Comparison of ENCODE assay signal across 13 cellular contexts in genomic region chr20:63688234-63689045, GRCh38. TPM values are rescaled to one million over a fixed set of nuclear protein-coding genes. Genes with fewer than 3 reads are reported as not detected.
DNase-seq lines count a peak whose midpoint lies in the region; ATAC-seq, FAIRE-seq and TF ChIP-seq lines count a peak whose summit lies in the region.
"Had no signal": no experiment of that assay in that cellular context is flagged by ENCODE, and none has a peak within 500 bp of the region (broad histone marks: within the 10 kb centered on the region; RNA-seq: fewer than 3 reads in every experiment).

No MANE protein-coding gene starts in this region.

- TF ChIP-seq POLR2A in A549 (IDR thresholded peaks at IDR 0.05; ENCODE audit: low read length): no peak; the same call in 1 of the 2 replicates

- FAIRE-seq in A549 (lab: Jason Lieb, UNC): no peak

- POLR2A ChIA-PET in A549 (lab: Yijun Ruan, JAX): interaction anchor here (0.6 to 0.9 kb wide), 2 partner anchors 10 to 150 kb away, joined by 3 to 5 read pairs; no protein-coding TSS in a partner anchor

- H3K36me3 ChIP-seq in ascending aorta (peaks cover 0 to 6% of the 10 kb centered on the region in 2 donors), lung (ENCODE audit: control insufficient read depth in 2 of 2, insufficient read depth in 2 of 2, low read length in 2 of 2) (peaks cover 0 to 4% of the 10 kb centered on the region in 2 donors)

- TF ChIP-seq RAD21 in A549 (conservative IDR thresholded peaks at IDR 0.05 in 1 of 2, IDR thresholded peaks at IDR 0.05 in 1 of 2): no peak

- peaks cover 36% of the 10 kb centered on the region for H3K4me1 ChIP-seq in A549
- peaks cover 0 to 12% of the 10 kb centered on the region in 2 donors for H3K4me1 ChIP-seq in ascending aorta
- H3K4me1 ChIP-seq in lung (ENCODE audit: control insufficient read depth in 2 of 2, insufficient read depth in 2 of 2, low read length in 2 of 2): peaks cover 0 to 46% of the 10 kb centered on the region in 2 donors
- H3K4me1 ChIP-seq: SJSA1 had no signal

- H3K4me1 Mint-ChIP-seq in activated CD8-positive, alpha-beta memory T cell treated with anti-CD3 and anti-CD28 coated beads, Interleukin-2, amount 10 ng/mL, durations not matched to agents 7 days and 5 days: peaks cover 3% of the 10 kb centered on the region

- ATAC-seq in A549 (no peak), lung (ENCODE audit: insufficient read depth, low FRiP score) (no peak), HG03039 (IDR thresholded peaks at IDR 0.05; ENCODE audit: unreplicated experiment) (no peak)
- no peak for ATAC-seq in activated CD8-positive, alpha-beta memory T cell treated with anti-CD3 and anti-CD28 coated beads, Interleukin-2, amount 10 ng/mL, durations not matched to agents 7 days and 5 days

- H3K27ac Mint-ChIP-seq in activated CD8-positive, alpha-beta memory T cell treated with anti-CD3 and anti-CD28 coated beads, Interleukin-2, amount 10 ng/mL, durations not matched to agents 7 days and 5 days: no peak overlapping the region
- H3K27ac Mint-ChIP-seq: activated T-cell treated with anti-CD3 and anti-CD28 coated beads, Interleukin-2, amount 50 U/mL, for 24 hours had no signal

- TF ChIP-seq CTCF in A549 (IDR thresholded peaks at IDR 0.05): no peak
- no peak for TF ChIP-seq CTCF in ascending aorta (IDR thresholded peaks at IDR 0.05)
- no peak for TF ChIP-seq CTCF in lung (IDR thresholded peaks at IDR 0.05; ENCODE audit: control extremely low read depth, extremely low read depth)

- no peak overlapping the region for H3K4me2 ChIP-seq in A549
- H3K4me2 ChIP-seq: hepatocyte had no signal

- H3K4me3 Mint-ChIP-seq in activated CD8-positive, alpha-beta memory T cell treated with anti-CD3 and anti-CD28 coated beads, Interleukin-2, amount 10 ng/mL, durations not matched to agents 7 days and 5 days: no peak overlapping the region
- H3K4me3 Mint-ChIP-seq: activated T-cell treated with anti-CD3 and anti-CD28 coated beads, Interleukin-2, amount 50 U/mL, for 24 hours had no signal

- WGBS in A549 (ENCODE audit: missing lambda C conversion rate): 93% methylated on average over 20 of the region's 31 CpGs
- WGBS in lung, 2 donors: 65 to 85% methylated on average over 31 of the region's 31 CpGs

- H3K27ac ChIP-seq in A549: peak overlapping the region in 1 of 2 experiments; percentile 83; a peak in 2 of 6 replicates
- peak overlapping the region; percentile 66 to 87 for H3K27ac ChIP-seq in ascending aorta
- peak overlapping the region; percentile 84 to 95 for H3K27ac ChIP-seq in lung (ENCODE audit: low read depth in 1 of 2, low read length in 1 of 2)
- H3K27ac ChIP-seq: hepatocyte, SJSA1 had no signal

- no peak for DNase-seq in A549 (ENCODE audit: low read depth in 1 of 2, low spot score in 1 of 2)
- no peak for DNase-seq in ascending aorta (ENCODE audit: low spot score in 2 of 2)
- DNase-seq in lung (ENCODE audit: low spot score): no peak
- no peak for DNase-seq in NCI-H2196 (lab: John Stamatoyannopoulos, UW; ENCODE audit: unreplicated experiment)
- DNase-seq in activated CD8-positive, alpha-beta memory T cell treated with anti-CD3 and anti-CD28 coated beads, Interleukin-2, amount 10 ng/mL, durations not matched to agents 7 days and 5 days: no peak
- DNase-seq: activated T-cell treated with anti-CD3 and anti-CD28 coated beads, Interleukin-2, amount 50 U/mL, for 24 hours; DMS 273 treated with DMSO at 0.1 percent for 48 hours; NCI-H1436; NCI-H69 had no signal

- no peaks in the 10 kb centered on the region for H3K9me3 Mint-ChIP-seq in activated CD8-positive, alpha-beta memory T cell treated with anti-CD3 and anti-CD28 coated beads, Interleukin-2, amount 10 ng/mL, durations not matched to agents 7 days and 5 days (ENCODE audit: low read depth)
- H3K9me3 Mint-ChIP-seq: activated T-cell treated with anti-CD3 and anti-CD28 coated beads, Interleukin-2, amount 50 U/mL, for 24 hours had no signal

- peaks cover 3% of the 10 kb centered on the region for H3K36me3 Mint-ChIP-seq in activated CD8-positive, alpha-beta memory T cell treated with anti-CD3 and anti-CD28 coated beads, Interleukin-2, amount 10 ng/mL, durations not matched to agents 7 days and 5 days

- H3K9me3 ChIP-seq in A549 (no peaks in the 10 kb centered on the region), ascending aorta (no peaks in the 10 kb centered on the region), lung (ENCODE audit: control insufficient read depth in 2 of 2, insufficient read depth in 1 of 2, low read length in 1 of 2) (no peaks in the 10 kb centered on the region)
- H3K9me3 ChIP-seq: SJSA1 had no signal

- CTCF ChIA-PET in A549 (lab: Yijun Ruan, JAX): interaction anchor here (0.6 to 2.8 kb wide), 5 partner anchors 8 to 175 kb away, joined by 3 to 8 read pairs (median 6); partner anchors contain the start of genes PTK6 and RTEL1
- CTCF ChIA-PET in activated CD8-positive, alpha-beta memory T cell treated with anti-CD3 and anti-CD28 coated beads, Interleukin-2, amount 10 ng/mL, durations not matched to agents 7 days and 5 days (lab: Charles Lee): no interaction called here

- H3K27me3 ChIP-seq in ascending aorta (no peaks in the 10 kb centered on the region), lung (ENCODE audit: control insufficient read depth, insufficient read depth) (no peaks in the 10 kb centered on the region)
- H3K27me3 ChIP-seq: hepatocyte, SJSA1 had no signal

- no peak overlapping the region for H3K4me3 ChIP-seq in A549
- H3K4me3 ChIP-seq in ascending aorta: no peak overlapping the region
- H3K4me3 ChIP-seq in lung: no peak overlapping the region
- H3K4me3 ChIP-seq: hepatocyte, SJSA1 had no signal

- no peak for TF ChIP-seq EP300 in A549 (IDR thresholded peaks at IDR 0.05)

- H3K27me3 Mint-ChIP-seq in activated CD8-positive, alpha-beta memory T cell treated with anti-CD3 and anti-CD28 coated beads, Interleukin-2, amount 10 ng/mL, durations not matched to agents 7 days and 5 days: no peaks in the 10 kb centered on the region
- H3K27me3 Mint-ChIP-seq: activated T-cell treated with anti-CD3 and anti-CD28 coated beads, Interleukin-2, amount 50 U/mL, for 24 hours had no signal

- intact Hi-C loops in ascending aorta (cut with DNase I): no loop called here

RNA-seq across cellular contexts. Expression of gene TNFRSF6B, which starts 8.0 kb away (rescaled TPM):
- 0.20 and 0.22 TPM in 2 replicates for polyA plus RNA-seq in A549 (2011; rRNA removed)
- 2.3 and 4.3 TPM in 2 replicates for polyA plus RNA-seq in A549 (2012; cell fraction: cytosol; rRNA removed)
- 16.7 and 55.0 TPM in 2 replicates for polyA plus RNA-seq in A549 (2012; cell fraction: nucleus; rRNA removed)
- 0.63 to 0.69 TPM (median 0.66 TPM) in 3 replicates for polyA plus RNA-seq in A549 (2017; fragmentation: RNase III; extraction: RNeasy Plus Mini Kit Qiagen cat#74134 plus additional on column Dnase treatment)
- polyA minus RNA-seq in A549 (2011; rRNA and poly(A)+ RNA removed): not detected in 2 replicates
- 119 TPM for total RNA-seq in ascending aorta
- total RNA-seq in lung: 10 to 100 TPM in 1 of 2 donors, 1 to 10 TPM in 1; 1.6 to 19.8 TPM
- 100 to 1,000 TPM in 1 of 2 donors, 10 to 100 TPM in 1; 45.5 to 195 TPM for polyA plus RNA-seq in lung
- not detected for total RNA-seq in activated CD8-positive, alpha-beta memory T cell treated with anti-CD3 and anti-CD28 coated beads, Interleukin-2, amount 10 ng/mL, durations not matched to agents 7 days and 5 days
- total RNA-seq: mononuclear cell had no signal

RNA-seq across cellular contexts. Expression of gene ARFRP1, which starts 19.3 kb away (rescaled TPM):
- polyA plus RNA-seq in A549 (2011; rRNA removed): 14.1 and 25.1 TPM in 2 replicates
- polyA plus RNA-seq in A549 (2012; cell fraction: cytosol; rRNA removed): 50.5 and 52.7 TPM in 2 replicates
- polyA plus RNA-seq in A549 (2012; cell fraction: nucleus; rRNA removed): 81.2 and 97.2 TPM in 2 replicates
- 29.7 to 33.2 TPM (median 31.1 TPM) in 3 replicates for polyA plus RNA-seq in A549 (2017; fragmentation: RNase III; extraction: RNeasy Plus Mini Kit Qiagen cat#74134 plus additional on column Dnase treatment)
- 14.8 TPM in 2 replicates for polyA minus RNA-seq in A549 (2011; rRNA and poly(A)+ RNA removed)
- total RNA-seq in ascending aorta: 50.8 TPM
- total RNA-seq in lung: 10 to 100 TPM; 29.8 to 56.0 TPM
- 10 to 100 TPM; 43.9 to 50.8 TPM for polyA plus RNA-seq in lung
- 10 to 100 TPM; 62.6 to 62.7 TPM for total RNA-seq in activated CD8-positive, alpha-beta memory T cell treated with anti-CD3 and anti-CD28 coated beads, Interleukin-2, amount 10 ng/mL, durations not matched to agents 7 days and 5 days

RNA-seq across cellular contexts. Expression of gene ZGPAT, which starts 19.4 kb away (rescaled TPM):
- 9.2 and 9.5 TPM in 2 replicates for polyA plus RNA-seq in A549 (2011; rRNA removed)
- 28.6 and 32.6 TPM in 2 replicates for polyA plus RNA-seq in A549 (2012; cell fraction: cytosol; rRNA removed)
- 98.7 and 141 TPM in 2 replicates for polyA plus RNA-seq in A549 (2012; cell fraction: nucleus; rRNA removed)
- polyA plus RNA-seq in A549 (2017; fragmentation: RNase III; extraction: RNeasy Plus Mini Kit Qiagen cat#74134 plus additional on column Dnase treatment): 22.6 to 25.6 TPM (median 23.9 TPM) in 3 replicates
- polyA minus RNA-seq in A549 (2011; rRNA and poly(A)+ RNA removed): 8.8 and 10.6 TPM in 2 replicates
- total RNA-seq in ascending aorta: 42.4 TPM
- total RNA-seq in lung: 10 to 100 TPM; 18.3 to 32.9 TPM
- 10 to 100 TPM; 34.5 to 45.0 TPM for polyA plus RNA-seq in lung
- 10 to 100 TPM; 38.8 to 54.6 TPM for total RNA-seq in activated CD8-positive, alpha-beta memory T cell treated with anti-CD3 and anti-CD28 coated beads, Interleukin-2, amount 10 ng/mL, durations not matched to agents 7 days and 5 days

RNA-seq across cellular contexts. Expression of gene RTEL1, which starts 30.3 kb away (rescaled TPM):
- 12.6 and 13.5 TPM in 2 replicates for polyA plus RNA-seq in A549 (2011; rRNA removed)
- 10.9 and 14.3 TPM in 2 replicates for polyA plus RNA-seq in A549 (2012; cell fraction: cytosol; rRNA removed)
- 87.2 and 98.4 TPM in 2 replicates for polyA plus RNA-seq in A549 (2012; cell fraction: nucleus; rRNA removed)
- polyA plus RNA-seq in A549 (2017; fragmentation: RNase III; extraction: RNeasy Plus Mini Kit Qiagen cat#74134 plus additional on column Dnase treatment): 10.7 to 11.6 TPM (median 11.3 TPM) in 3 replicates
- 34.4 and 37.9 TPM in 2 replicates for polyA minus RNA-seq in A549 (2011; rRNA and poly(A)+ RNA removed)
- 80.6 TPM for total RNA-seq in ascending aorta
- 10 to 100 TPM; 19.7 to 45.8 TPM for total RNA-seq in lung
- 10 to 100 TPM; 12.4 to 15.6 TPM for polyA plus RNA-seq in lung
- 10 to 100 TPM; 50.0 to 53.6 TPM for total RNA-seq in activated CD8-positive, alpha-beta memory T cell treated with anti-CD3 and anti-CD28 coated beads, Interleukin-2, amount 10 ng/mL, durations not matched to agents 7 days and 5 days

RNA-seq across cellular contexts. Expression of gene STMN3, which starts 35.2 kb away (rescaled TPM):
- polyA plus RNA-seq in A549 (2011; rRNA removed): 2.5 and 2.8 TPM in 2 replicates
- 9.2 and 14.4 TPM in 2 replicates for polyA plus RNA-seq in A549 (2012; cell fraction: cytosol; rRNA removed)
- polyA plus RNA-seq in A549 (2012; cell fraction: nucleus; rRNA removed): 14.7 and 18.5 TPM in 2 replicates
- 3.2 to 5.0 TPM (median 3.8 TPM) in 3 replicates for polyA plus RNA-seq in A549 (2017; fragmentation: RNase III; extraction: RNeasy Plus Mini Kit Qiagen cat#74134 plus additional on column Dnase treatment)
- 1.6 and 2.9 TPM in 2 replicates for polyA minus RNA-seq in A549 (2011; rRNA and poly(A)+ RNA removed)
- 37.0 TPM for total RNA-seq in ascending aorta
- 10 to 100 TPM; 15.8 to 18.2 TPM for total RNA-seq in lung
- 10 to 100 TPM; 13.6 to 20.9 TPM for polyA plus RNA-seq in lung
- 10 to 100 TPM in 1 of 2 experiments, 1 to 10 TPM in 1; 8.0 to 15.9 TPM for total RNA-seq in activated CD8-positive, alpha-beta memory T cell treated with anti-CD3 and anti-CD28 coated beads, Interleukin-2, amount 10 ng/mL, durations not matched to agents 7 days and 5 days
